9 cellular contexts compared by ENCODE assay signal in the genomic region with DNA sequence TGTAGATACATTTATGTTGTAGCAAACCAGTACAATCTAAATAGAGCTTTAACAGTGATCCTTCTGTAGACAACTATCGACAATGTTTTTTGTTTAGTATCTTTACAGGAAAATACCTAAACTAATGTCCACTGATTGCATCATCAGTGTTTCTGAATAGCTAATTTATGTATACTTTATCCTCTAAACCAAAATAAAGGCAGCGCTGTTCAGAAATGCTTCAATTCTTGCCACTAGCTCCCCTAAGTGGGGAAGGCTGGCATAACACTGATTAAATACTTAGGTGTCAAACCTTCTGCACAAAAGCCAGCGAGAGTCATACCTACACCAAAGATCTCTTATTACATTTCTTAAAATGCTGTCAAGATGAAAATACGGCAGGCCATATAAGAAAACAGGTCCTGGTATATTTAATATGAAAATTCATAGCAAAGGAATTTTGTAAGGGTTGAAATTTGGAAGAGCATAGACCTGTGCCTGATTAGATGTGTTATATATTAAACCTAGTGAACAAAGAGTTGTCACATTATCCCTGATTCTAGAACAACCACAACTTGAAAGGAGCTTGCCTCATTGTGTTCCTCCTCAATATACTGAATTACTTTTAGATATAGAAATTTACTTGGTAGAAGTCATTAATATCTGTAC.
DNase-seq lines count a peak whose midpoint lies in the region; ATAC-seq and TF ChIP-seq lines count a peak whose summit lies in the region.
"Had no signal": no experiment of that assay in that cellular context is flagged by ENCODE, and none has a peak within 500 bp of the region (broad histone marks: within the 10 kb centered on the region; RNA-seq: fewer than 3 reads in every experiment).

No MANE protein-coding gene starts in this region.

- ATAC-seq in left colon = no peak

- no peak overlapping the region for H3K4me2 ChIP-seq in fibroblast of lung (ENCODE audit: extremely low read depth, insufficient read depth, low read length)
- H3K4me2 ChIP-seq: BLaER1 had no signal

- DNase-seq in NCI-H1092 treated with DMSO at 0.1 percent for 48 hours (lab: John Stamatoyannopoulos, UW) = peak; percentile 24
- DNase-seq in NCI-H1092 (lab: John Stamatoyannopoulos, UW) = no peak
- no peak for DNase-seq in HFF-Myc (ENCODE audit: extremely low read depth, low read depth)
- peak; percentile 48 for DNase-seq in NCI-H748 treated with DMSO at 0.1 percent for 48 hours (lab: John Stamatoyannopoulos, UW)
- peak; percentile 28 to 39 for DNase-seq in fibroblast of lung (ENCODE audit: low read depth in 2 of 2)
- DNase-seq in left colon = no peak
- no peak for DNase-seq in cerebellum (ENCODE audit: low spot score)
- no peak for DNase-seq in activated T-cell treated with anti-CD3 and anti-CD28 coated beads, Interleukin-2, amount 50 U/mL, for 1 hour

- H3K4me3 ChIP-seq in HFF-Myc (replicated peaks; ENCODE audit: low read depth, low read length) (no peak overlapping the region), fibroblast of lung (replicated peaks in 1 of 4; ENCODE audit: control extremely low read depth in 1 of 4, insufficient read depth in 1 of 4, low read depth in 3 of 4, low read length in 4 of 4) (no peak overlapping the region)
- H3K4me3 ChIP-seq: BLaER1 had no signal

- no peak overlapping the region for H3K27ac ChIP-seq in fibroblast of lung (ENCODE audit: insufficient read depth, low read length)
- H3K27ac ChIP-seq: BLaER1 had no signal

- no peak overlapping the region for H2AFZ ChIP-seq in fibroblast of lung (ENCODE audit: low read length)

- no peaks in the 10 kb centered on the region for H3K79me2 ChIP-seq in fibroblast of lung (ENCODE audit: control insufficient read depth, insufficient read depth, low read length)

- no peaks in the 10 kb centered on the region for H4K20me1 ChIP-seq in fibroblast of lung (ENCODE audit: control insufficient read depth, extremely low read depth, insufficient read depth, low read length)
- H4K20me1 ChIP-seq: BLaER1 had no signal

- H3K4me1 ChIP-seq in fibroblast of lung (ENCODE audit: control insufficient read depth, extremely low read depth, insufficient read depth, low read length) = no peaks in the 10 kb centered on the region
- H3K4me1 ChIP-seq: BLaER1 had no signal

- H3K9me3 ChIP-seq in fibroblast of lung (ENCODE audit: control insufficient read depth, insufficient read depth, low read depth, low read length) = no peaks in the 10 kb centered on the region
- H3K9me3 ChIP-seq: BLaER1 had no signal

- TF ChIP-seq CTCF in HFF-Myc (IDR thresholded peaks at IDR 0.05; ENCODE audit: low read depth, low read length, missing control alignments) (peak; percentile 35), fibroblast of lung (conservative IDR thresholded peaks at IDR 0.05 in 1 of 2, IDR thresholded peaks at IDR 0.05 in 1 of 2; ENCODE audit: low read depth in 1 of 2, low read length in 2 of 2) (peak in 1 of 2 donors; percentile 31)

- intact Hi-C loops in left colon (cut with DNase I, micrococcal nuclease) = no loop called here

- H3K27me3 ChIP-seq in fibroblast of lung (ENCODE audit: control insufficient read depth, insufficient read depth, low read length) = no peaks in the 10 kb centered on the region
- H3K27me3 ChIP-seq: BLaER1 had no signal

- no peak overlapping the region for H3K9ac ChIP-seq in fibroblast of lung (ENCODE audit: insufficient read depth, low read length)
- H3K9ac ChIP-seq: BLaER1 had no signal

- no peaks in the 10 kb centered on the region for H3K36me3 ChIP-seq in fibroblast of lung (ENCODE audit: control insufficient read depth, insufficient read depth, low read length)
- H3K36me3 ChIP-seq: BLaER1 had no signal

Comparison
In these comparisons a context has a peak if more than half of its experiments do, and no peak if none do; other contexts are left out.
1. DNase-seq: peak in NCI-H1092 treated with DMSO at 0.1 percent for 48 hours (single experiment), NCI-H748 treated with DMSO at 0.1 percent for 48 hours (single experiment) and fibroblast of lung (2 of 2); none in NCI-H1092 (single experiment), HFF-Myc (single experiment), left colon (0 of 2), cerebellum (single experiment) and activated T-cell treated with anti-CD3 and anti-CD28 coated beads, Interleukin-2, amount 50 U/mL, for 1 hour (single experiment).